ENCODE assay signal across 30 cellular contexts in the genomic region with DNA sequence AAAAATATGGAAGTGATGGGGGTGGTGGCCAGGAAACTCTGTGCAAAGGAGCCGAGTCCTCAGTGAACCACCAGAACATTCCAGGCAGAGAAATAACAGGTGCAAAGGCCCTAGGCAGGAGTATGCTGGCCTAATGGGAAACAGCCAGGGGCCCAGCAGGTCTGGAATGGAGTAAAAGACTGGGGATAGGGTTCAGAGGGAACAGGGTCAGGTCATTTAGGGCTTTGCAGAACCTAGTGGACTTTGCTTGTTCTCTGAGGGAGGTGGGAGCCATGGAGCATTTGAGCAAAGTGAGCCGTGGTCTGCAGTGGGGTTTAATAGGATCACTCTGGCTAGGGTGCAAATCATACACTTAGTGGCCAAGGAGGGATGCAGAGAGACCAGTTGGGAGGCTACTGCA. TPM values are rescaled to one million over a fixed set of nuclear protein-coding genes. Genes with fewer than 3 reads are reported as not detected.
DNase-seq lines count a peak whose midpoint lies in the region; ATAC-seq and FAIRE-seq lines count a peak whose summit lies in the region.
"Had no signal": no experiment of that assay in that cellular context is flagged by ENCODE, and none has a peak within 500 bp of the region (broad histone marks: within the 10 kb centered on the region; RNA-seq: fewer than 3 reads in every experiment).

No MANE protein-coding gene starts in this region.

- POLR2A ChIA-PET in activated CD4-positive, alpha-beta memory T cell treated with anti-CD3 and anti-CD28 coated beads, Interleukin-2, amount 10 ng/mL, durations not matched to agents 7 days and 5 days (lab: Charles Lee): no interaction called here

- DNase-seq in left lobe of liver (ENCODE audit: low spot score): no peak
- DNase-seq in myocyte (ENCODE audit: low read depth): peak; percentile 41
- no peak for DNase-seq in urothelium cell line (ENCODE audit: low spot score)
- DNase-seq in frontal cortex (ENCODE audit: low spot score in 2 of 2): no peak
- no peak for DNase-seq in activated CD4-positive, alpha-beta memory T cell treated with anti-CD3 and anti-CD28 coated beads, Interleukin-2, amount 10 ng/mL, durations not matched to agents 7 days and 5 days
- DNase-seq: 8988T; ACHN; BE2C; C1 segment of cervical spinal cord; CD4-positive, alpha-beta memory T cell; CD4-positive, CD25-positive, alpha-beta regulatory T cell; CD8-positive, alpha-beta memory T cell; COR-L47; DMS 273 treated with DMSO at 0.1 percent for 48 hours; DMS153; DMS53; DMS79; DND-41; EL; GDM1 had no signal

- H3K4me1 Mint-ChIP-seq in activated CD4-positive, alpha-beta memory T cell treated with anti-CD3 and anti-CD28 coated beads, Interleukin-2, amount 10 ng/mL, durations not matched to agents 7 days and 5 days: no peaks in the 10 kb centered on the region
- H3K4me1 Mint-ChIP-seq: CD14-positive monocyte; CD4-positive, alpha-beta memory T cell; CD8-positive, alpha-beta memory T cell had no signal

- H3K4me3 Mint-ChIP-seq in activated CD4-positive, alpha-beta memory T cell treated with anti-CD3 and anti-CD28 coated beads, Interleukin-2, amount 10 ng/mL, durations not matched to agents 7 days and 5 days: no peak overlapping the region
- H3K4me3 Mint-ChIP-seq: CD14-positive monocyte; CD4-positive, alpha-beta memory T cell; CD4-positive, CD25-positive, alpha-beta regulatory T cell; CD8-positive, alpha-beta memory T cell had no signal

- FAIRE-seq in urothelium cell line (lab: Jason Lieb, UNC) (peak; percentile 70), frontal cortex (lab: Jason Lieb, UNC) (no peak)
- FAIRE-seq: A204.1, GM12878, GM12892, GM18507 had no signal

- H3K9me3 Mint-ChIP-seq in activated CD4-positive, alpha-beta memory T cell treated with anti-CD3 and anti-CD28 coated beads, Interleukin-2, amount 10 ng/mL, durations not matched to agents 7 days and 5 days: no peaks in the 10 kb centered on the region
- H3K9me3 Mint-ChIP-seq: CD4-positive, CD25-positive, alpha-beta regulatory T cell had no signal

- no peaks in the 10 kb centered on the region for H3K27me3 Mint-ChIP-seq in activated CD4-positive, alpha-beta memory T cell treated with anti-CD3 and anti-CD28 coated beads, Interleukin-2, amount 10 ng/mL, durations not matched to agents 7 days and 5 days
- H3K27me3 Mint-ChIP-seq: CD4-positive, CD25-positive, alpha-beta regulatory T cell had no signal

- H3K36me3 Mint-ChIP-seq in activated CD4-positive, alpha-beta memory T cell treated with anti-CD3 and anti-CD28 coated beads, Interleukin-2, amount 10 ng/mL, durations not matched to agents 7 days and 5 days (ENCODE audit: low read depth): no peaks in the 10 kb centered on the region
- H3K36me3 Mint-ChIP-seq: CD14-positive monocyte; CD4-positive, alpha-beta memory T cell; CD4-positive, CD25-positive, alpha-beta regulatory T cell had no signal

- ATAC-seq in left lobe of liver: peak; percentile 67
- no peak for ATAC-seq in GM19324 (IDR thresholded peaks at IDR 0.05; ENCODE audit: low FRiP score, unreplicated experiment)
- ATAC-seq: GM12878 had no signal

- H3K27ac Mint-ChIP-seq in activated CD4-positive, alpha-beta memory T cell treated with anti-CD3 and anti-CD28 coated beads, Interleukin-2, amount 10 ng/mL, durations not matched to agents 7 days and 5 days: no peak overlapping the region
- H3K27ac Mint-ChIP-seq: CD14-positive monocyte; CD4-positive, alpha-beta memory T cell had no signal

- CTCF ChIA-PET in activated CD4-positive, alpha-beta memory T cell treated with anti-CD3 and anti-CD28 coated beads, Interleukin-2, amount 10 ng/mL, durations not matched to agents 7 days and 5 days (lab: Charles Lee): no interaction called here

RNA-seq across cellular contexts. Expression of gene CRYBB3, which starts 8.7 kb away (rescaled TPM):
- total RNA-seq in left lobe of liver (0.91 TPM), myocyte (not detected in 2 replicates), frontal cortex (not detected)
- polyA plus RNA-seq in myocyte (2012): not detected
- under 1 TPM in 1 of 2 experiments, not detected in 1; 0.40 TPM for total RNA-seq in activated CD4-positive, alpha-beta memory T cell treated with anti-CD3 and anti-CD28 coated beads, Interleukin-2, amount 10 ng/mL, durations not matched to agents 7 days and 5 days
- total RNA-seq: A673; CD4-positive, alpha-beta memory T cell; CD4-positive, CD25-positive, alpha-beta regulatory T cell; Daoy; G401; GM12878 had no signal
- polyA plus RNA-seq: AG04450; CD14-positive monocyte; CD4-positive, alpha-beta memory T cell; CD4-positive, CD25-positive, alpha-beta regulatory T cell; CD8-positive, alpha-beta memory T cell had no signal

RNA-seq across cellular contexts. Expression of gene CRYBB2, which starts 11.1 kb away (rescaled TPM):
- total RNA-seq in left lobe of liver (not detected), myocyte (not detected in 2 replicates), frontal cortex (not detected)
- 0.15 TPM for polyA plus RNA-seq in myocyte (2012)
- not detected for total RNA-seq in activated CD4-positive, alpha-beta memory T cell treated with anti-CD3 and anti-CD28 coated beads, Interleukin-2, amount 10 ng/mL, durations not matched to agents 7 days and 5 days
- total RNA-seq: A673; CD4-positive, alpha-beta memory T cell; CD4-positive, CD25-positive, alpha-beta regulatory T cell; CD8-positive, alpha-beta memory T cell; Daoy; G401; GM12878 had no signal
- polyA plus RNA-seq: CD14-positive monocyte; CD4-positive, alpha-beta memory T cell; CD4-positive, CD25-positive, alpha-beta regulatory T cell; CD8-positive, alpha-beta memory T cell; GM12878 had no signal
